8 cellular contexts compared by ENCODE assay signal in the genomic region with DNA sequence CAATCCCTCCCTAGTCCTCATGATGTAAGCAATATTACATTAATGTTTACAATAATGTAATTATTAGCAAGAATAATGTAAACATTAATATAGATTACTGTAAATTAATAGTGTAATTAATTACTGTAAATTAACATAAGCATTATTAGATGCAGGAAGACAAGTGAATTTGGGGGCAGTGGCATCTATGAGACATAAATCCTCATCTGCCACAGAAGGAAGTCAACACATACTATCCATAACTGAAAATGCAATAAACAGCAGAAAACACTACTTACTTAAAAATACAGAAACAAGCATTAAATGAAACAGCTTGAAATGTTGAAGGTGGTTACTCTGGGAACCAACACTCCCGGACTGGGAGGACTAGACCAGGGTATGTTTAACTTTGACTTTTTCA. TPM values are rescaled to one million over a fixed set of nuclear protein-coding genes. Genes with fewer than 3 reads are reported as not detected.
DNase-seq lines count a peak whose midpoint lies in the region; ATAC-seq and TF ChIP-seq lines count a peak whose summit lies in the region.

No MANE protein-coding gene starts in this region.

- peak overlapping the region; percentile 98 for H3K4me3 Mint-ChIP-seq in T-helper 17 cell

- H3K4me3 ChIP-seq in HEK293 (ENCODE audit: low read depth, low read length), result peak overlapping the region; percentile 93
- peak overlapping the region; percentile 79 to 80 for H3K4me3 ChIP-seq in foreskin fibroblast (ENCODE audit: low read depth in 1 of 2, low read length in 2 of 2)
- H3K4me3 ChIP-seq in skin epidermis, result peak overlapping the region; percentile 51 to 82 (median 73)

- peak overlapping the region; percentile 98 for H3K27ac Mint-ChIP-seq in T-helper 17 cell

- no peak for TF ChIP-seq CTCF in HEK293 (tag by site-specific recombination; IDR thresholded peaks at IDR 0.05)
- no peak for TF ChIP-seq CTCF in foreskin fibroblast (IDR thresholded peaks at IDR 0.05; ENCODE audit: low read depth, low read length)

- H3K9me3 ChIP-seq in HEK293 (ENCODE audit: control insufficient read depth, insufficient read depth, low read depth, low read length) (no peaks in the 10 kb centered on the region), T-helper 17 cell (ENCODE audit: control insufficient read depth, low read length, poor library complexity, severe bottlenecking) (no peaks in the 10 kb centered on the region)

- CTCF ChIA-PET in HEK293 (lab: Yijun Ruan, JAX), result interaction anchor here (2.2 kb wide), 1 partner anchor 63 kb away, joined by 6 read pairs; no protein-coding TSS in a partner anchor

- H3K27ac ChIP-seq in HEK293 (ENCODE audit: extremely low read depth, low read depth, low read length) (peak overlapping the region; percentile 57; the same call in 1 of the 2 replicates), skin epidermis (peak overlapping the region in 18 of 21 experiments; percentile 80 to 96 (median 92))

- H3K36me3 Mint-ChIP-seq in T-helper 17 cell (ENCODE audit: low read depth), result no peaks in the 10 kb centered on the region

- ATAC-seq in T-helper 17 cell (no peak), HG03039 (IDR thresholded peaks at IDR 0.05; ENCODE audit: unreplicated experiment) (no peak)

- H3K36me3 ChIP-seq in HEK293 (ENCODE audit: control insufficient read depth in 2 of 2, insufficient read depth in 1 of 2, low read length in 2 of 2), result peaks cover 0 to 6% of the 10 kb centered on the region in 2 experiments; a peak in 1 of 3 replicates

- DNase-seq in T-helper 17 cell, result no peak
- DNase-seq in foreskin fibroblast, result no peak
- DNase-seq in GF-D8 (lab: John Stamatoyannopoulos, UW), result no peak
- DNase-seq in medulla oblongata (ENCODE audit: extremely low spot score), result no peak
- DNase-seq in cortex of kidney (lab: John Stamatoyannopoulos, UW), result no peak

- POLR2A ChIA-PET in HEK293 (lab: Yijun Ruan, JAX), result interaction anchor here (1.1 to 1.9 kb wide), 3 partner anchors 15 to 653 kb away, joined by 4 to 5 read pairs (median 4); a partner anchor contains a TSS

- H3K27me3 Mint-ChIP-seq in T-helper 17 cell, result no peaks in the 10 kb centered on the region

- H3K4me1 ChIP-seq in HEK293 (ENCODE audit: control insufficient read depth, insufficient read depth, low read length), result no peaks in the 10 kb centered on the region

- H3K4me1 Mint-ChIP-seq in T-helper 17 cell, result peaks cover 20% of the 10 kb centered on the region

TF ChIP-seq in HEK293, 187 proteins besides CTCF, POLR2A, EP300 and RAD21:
- TF ChIP-seq ZBTB20 (tag by site-specific recombination; IDR thresholded peaks at IDR 0.05), result no peak
- TF ChIP-seq ZNF548 (tag by site-specific recombination; IDR thresholded peaks at IDR 0.05), result no peak
- TF ChIP-seq, protein P1, sequence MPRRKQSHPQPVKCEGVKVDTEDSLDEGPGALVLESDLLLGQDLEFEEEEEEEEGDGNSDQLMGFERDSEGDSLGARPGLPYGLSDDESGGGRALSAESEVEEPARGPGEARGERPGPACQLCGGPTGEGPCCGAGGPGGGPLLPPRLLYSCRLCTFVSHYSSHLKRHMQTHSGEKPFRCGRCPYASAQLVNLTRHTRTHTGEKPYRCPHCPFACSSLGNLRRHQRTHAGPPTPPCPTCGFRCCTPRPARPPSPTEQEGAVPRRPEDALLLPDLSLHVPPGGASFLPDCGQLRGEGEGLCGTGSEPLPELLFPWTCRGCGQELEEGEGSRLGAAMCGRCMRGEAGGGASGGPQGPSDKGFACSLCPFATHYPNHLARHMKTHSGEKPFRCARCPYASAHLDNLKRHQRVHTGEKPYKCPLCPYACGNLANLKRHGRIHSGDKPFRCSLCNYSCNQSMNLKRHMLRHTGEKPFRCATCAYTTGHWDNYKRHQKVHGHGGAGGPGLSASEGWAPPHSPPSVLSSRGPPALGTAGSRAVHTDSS (tag by site-specific recombination; IDR thresholded peaks at IDR 0.05), result no peak
- no peak for TF ChIP-seq ZNF514 (tag by site-specific recombination; IDR thresholded peaks at IDR 0.05)
- no peak for TF ChIP-seq ZNF221 (tag by site-specific recombination; IDR thresholded peaks at IDR 0.05; ENCODE audit: borderline replicate concordance)
- TF ChIP-seq, protein P2, sequence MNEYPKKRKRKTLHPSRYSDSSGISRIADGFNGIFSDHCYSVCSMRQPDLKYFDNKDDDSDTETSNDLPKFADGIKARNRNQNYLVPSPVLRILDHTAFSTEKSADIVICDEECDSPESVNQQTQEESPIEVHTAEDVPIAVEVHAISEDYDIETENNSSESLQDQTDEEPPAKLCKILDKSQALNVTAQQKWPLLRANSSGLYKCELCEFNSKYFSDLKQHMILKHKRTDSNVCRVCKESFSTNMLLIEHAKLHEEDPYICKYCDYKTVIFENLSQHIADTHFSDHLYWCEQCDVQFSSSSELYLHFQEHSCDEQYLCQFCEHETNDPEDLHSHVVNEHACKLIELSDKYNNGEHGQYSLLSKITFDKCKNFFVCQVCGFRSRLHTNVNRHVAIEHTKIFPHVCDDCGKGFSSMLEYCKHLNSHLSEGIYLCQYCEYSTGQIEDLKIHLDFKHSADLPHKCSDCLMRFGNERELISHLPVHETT (tag by site-specific recombination; IDR thresholded peaks at IDR 0.05), result no peak
- TF ChIP-seq, protein P3, sequence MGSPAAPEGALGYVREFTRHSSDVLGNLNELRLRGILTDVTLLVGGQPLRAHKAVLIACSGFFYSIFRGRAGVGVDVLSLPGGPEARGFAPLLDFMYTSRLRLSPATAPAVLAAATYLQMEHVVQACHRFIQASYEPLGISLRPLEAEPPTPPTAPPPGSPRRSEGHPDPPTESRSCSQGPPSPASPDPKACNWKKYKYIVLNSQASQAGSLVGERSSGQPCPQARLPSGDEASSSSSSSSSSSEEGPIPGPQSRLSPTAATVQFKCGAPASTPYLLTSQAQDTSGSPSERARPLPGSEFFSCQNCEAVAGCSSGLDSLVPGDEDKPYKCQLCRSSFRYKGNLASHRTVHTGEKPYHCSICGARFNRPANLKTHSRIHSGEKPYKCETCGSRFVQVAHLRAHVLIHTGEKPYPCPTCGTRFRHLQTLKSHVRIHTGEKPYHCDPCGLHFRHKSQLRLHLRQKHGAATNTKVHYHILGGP (tag by site-specific recombination; IDR thresholded peaks at IDR 0.05), result no peak
- no peak for TF ChIP-seq ZNF670 (tag by site-specific recombination; IDR thresholded peaks at IDR 0.05; ENCODE audit: low read depth)
- TF ChIP-seq ZNF843 (tag by site-specific recombination; IDR thresholded peaks at IDR 0.05), result no peak
- TF ChIP-seq ZFHX2 (tag by site-specific recombination; conservative IDR thresholded peaks at IDR 0.05), result no peak
- no peak for TF ChIP-seq ZNF266 (tag by site-specific recombination; IDR thresholded peaks at IDR 0.05; ENCODE audit: low read depth)
- no peak for TF ChIP-seq ZNF529 (tag by site-specific recombination; IDR thresholded peaks at IDR 0.05; ENCODE audit: insufficient replicate concordance)
- TF ChIP-seq MEIS1 (CRISPR knock-in tag; IDR thresholded peaks at IDR 0.05; ENCODE audit: borderline replicate concordance), result no peak
- TF ChIP-seq ZNF660 (tag by site-specific recombination; IDR thresholded peaks at IDR 0.05), result no peak
- TF ChIP-seq, protein P4, sequence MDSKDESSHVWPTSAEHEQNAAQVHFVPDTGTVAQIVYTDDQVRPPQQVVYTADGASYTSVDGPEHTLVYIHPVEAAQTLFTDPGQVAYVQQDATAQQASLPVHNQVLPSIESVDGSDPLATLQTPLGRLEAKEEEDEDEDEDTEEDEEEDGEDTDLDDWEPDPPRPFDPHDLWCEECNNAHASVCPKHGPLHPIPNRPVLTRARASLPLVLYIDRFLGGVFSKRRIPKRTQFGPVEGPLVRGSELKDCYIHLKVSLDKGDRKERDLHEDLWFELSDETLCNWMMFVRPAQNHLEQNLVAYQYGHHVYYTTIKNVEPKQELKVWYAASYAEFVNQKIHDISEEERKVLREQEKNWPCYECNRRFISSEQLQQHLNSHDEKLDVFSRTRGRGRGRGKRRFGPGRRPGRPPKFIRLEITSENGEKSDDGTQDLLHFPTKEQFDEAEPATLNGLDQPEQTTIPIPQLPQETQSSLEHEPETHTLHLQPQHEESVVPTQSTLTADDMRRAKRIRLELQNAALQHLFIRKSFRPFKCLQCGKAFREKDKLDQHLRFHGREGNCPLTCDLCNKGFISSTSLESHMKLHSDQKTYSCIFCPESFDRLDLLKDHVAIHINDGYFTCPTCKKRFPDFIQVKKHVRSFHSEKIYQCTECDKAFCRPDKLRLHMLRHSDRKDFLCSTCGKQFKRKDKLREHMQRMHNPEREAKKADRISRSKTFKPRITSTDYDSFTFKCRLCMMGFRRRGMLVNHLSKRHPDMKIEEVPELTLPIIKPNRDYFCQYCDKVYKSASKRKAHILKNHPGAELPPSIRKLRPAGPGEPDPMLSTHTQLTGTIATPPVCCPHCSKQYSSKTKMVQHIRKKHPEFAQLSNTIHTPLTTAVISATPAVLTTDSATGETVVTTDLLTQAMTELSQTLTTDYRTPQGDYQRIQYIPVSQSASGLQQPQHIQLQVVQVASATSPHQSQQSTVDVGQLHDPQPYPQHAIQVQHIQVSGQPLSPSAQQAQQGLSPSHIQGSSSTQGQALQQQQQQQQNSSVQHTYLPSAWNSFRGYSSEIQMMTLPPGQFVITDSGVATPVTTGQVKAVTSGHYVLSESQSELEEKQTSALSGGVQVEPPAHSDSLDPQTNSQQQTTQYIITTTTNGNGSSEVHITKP (tag by site-specific recombination; IDR thresholded peaks at IDR 0.05), result no peak
- TF ChIP-seq ZBTB1 (tag by site-specific recombination; IDR thresholded peaks at IDR 0.05), result no peak
TF ChIP-seq in HEK293: peak in this region for 0.

RNA-seq across cellular contexts. Expression of a gene that starts 0.7 kb away (rescaled TPM):
- total RNA-seq in T-helper 17 cell, result 1 to 10 TPM; 8.3 to 8.8 TPM

RNA-seq across cellular contexts. Expression of a gene that starts 17.1 kb away (rescaled TPM):
- 1 to 10 TPM; 1.1 to 1.5 TPM for total RNA-seq in T-helper 17 cell

RNA-seq across cellular contexts. Expression of a gene that starts 52.5 kb away (rescaled TPM):
- total RNA-seq in T-helper 17 cell, result not detected
